Comparison of ENCODE assay signal across 8 cellular contexts in genomic region chr12:92146865-92147264, GRCh38. TPM values are rescaled to one million over a fixed set of nuclear protein-coding genes. Genes with fewer than 3 reads are reported as not detected.
DNase-seq lines count a peak whose midpoint lies in the region; ATAC-seq and TF ChIP-seq lines count a peak whose summit lies in the region.

No MANE protein-coding gene starts in this region.

- DNase-seq in stimulated activated naive CD8-positive, alpha-beta T cell treated with anti-CD3 and anti-CD28 coated beads, Interleukin-15, Interleukin-2, amounts not matched to agents 100 U/mL and 50 U/mL, for 24 hours, result no peak
- DNase-seq in astrocyte of the spinal cord (ENCODE audit: low read depth, low spot score) (no peak), NCI-H524 treated with DMSO at 0.1 percent for 48 hours (lab: John Stamatoyannopoulos, UW) (no peak), GM19238 (ENCODE audit: insufficient read length, low spot score) (no peak)

- H3K4me1 ChIP-seq in mesodermal cell (ENCODE audit: control insufficient read depth, insufficient read depth, low read length, poor library complexity, severe bottlenecking), result peaks cover 9% of the 10 kb centered on the region

- H3K9me3 ChIP-seq in mesodermal cell (ENCODE audit: control insufficient read depth, low read length), result no peaks in the 10 kb centered on the region

- H3K36me3 ChIP-seq in mesodermal cell (ENCODE audit: control insufficient read depth, insufficient read depth, low read length), result peaks cover 20% of the 10 kb centered on the region

- in situ Hi-C loops in astrocyte of the spinal cord (cut with HindIII; ENCODE audit: low sequenced_read_pairs), result no loop called here

- H3K4me3 ChIP-seq in astrocyte of the spinal cord (ENCODE audit: low read depth, low read length) (peak overlapping the region; percentile 71), mesodermal cell (ENCODE audit: extremely low read depth, insufficient read depth, low read length, poor library complexity, severe bottlenecking) (peak overlapping the region; percentile 96)

- no peak for ATAC-seq in stimulated activated naive CD8-positive, alpha-beta T cell treated with anti-CD3 and anti-CD28 coated beads, Interleukin-15, Interleukin-2, amounts not matched to agents 100 U/mL and 50 U/mL, for 24 hours
- ATAC-seq in GM21576 (IDR thresholded peaks at IDR 0.05; ENCODE audit: unreplicated experiment), result no peak
- ATAC-seq in HG03571 (IDR thresholded peaks at IDR 0.05; ENCODE audit: unreplicated experiment), result no peak

- H3K36me3 Mint-ChIP-seq in stimulated activated naive CD8-positive, alpha-beta T cell treated with anti-CD3 and anti-CD28 coated beads, Interleukin-15, Interleukin-2, amounts not matched to agents 100 ng/mL and 50 ng/mL, for 24 hours (ENCODE audit: low read depth), result peaks cover 46% of the 10 kb centered on the region

- no peak for TF ChIP-seq CTCF in astrocyte of the spinal cord (IDR thresholded peaks at IDR 0.05; ENCODE audit: low read depth, low read length)

- H3K9me3 Mint-ChIP-seq in stimulated activated naive CD8-positive, alpha-beta T cell treated with anti-CD3 and anti-CD28 coated beads, Interleukin-15, Interleukin-2, amounts not matched to agents 100 ng/mL and 50 ng/mL, for 24 hours, result no peaks in the 10 kb centered on the region

- peak overlapping the region; percentile 96 for H3K27ac Mint-ChIP-seq in stimulated activated naive CD8-positive, alpha-beta T cell treated with anti-CD3 and anti-CD28 coated beads, Interleukin-15, Interleukin-2, amounts not matched to agents 100 ng/mL and 50 ng/mL, for 24 hours

- peaks cover 31% of the 10 kb centered on the region for H3K4me1 Mint-ChIP-seq in stimulated activated naive CD8-positive, alpha-beta T cell treated with anti-CD3 and anti-CD28 coated beads, Interleukin-15, Interleukin-2, amounts not matched to agents 100 ng/mL and 50 ng/mL, for 24 hours (ENCODE audit: low read depth)

- H3K27ac ChIP-seq in mesodermal cell (ENCODE audit: low read depth, low read length, severe bottlenecking), result peak overlapping the region; percentile 85

- H3K4me3 Mint-ChIP-seq in stimulated activated naive CD8-positive, alpha-beta T cell treated with anti-CD3 and anti-CD28 coated beads, Interleukin-15, Interleukin-2, amounts not matched to agents 100 ng/mL and 50 ng/mL, for 24 hours, result peak overlapping the region; percentile 100

- 30% methylated on average over 2 of the region's 3 CpGs; no CpG with 5 or more reads in 1 of the 2 experiments for WGBS in mesodermal cell (ENCODE audit: insufficient coverage in 2 of 2), 2 experiments

- H3K27me3 Mint-ChIP-seq in stimulated activated naive CD8-positive, alpha-beta T cell treated with anti-CD3 and anti-CD28 coated beads, Interleukin-15, Interleukin-2, amounts not matched to agents 100 ng/mL and 50 ng/mL, for 24 hours, result no peaks in the 10 kb centered on the region

RNA-seq across cellular contexts. Expression of gene BTG1, which starts 1.2 kb away (rescaled TPM):
- 57.9 TPM for polyA plus RNA-seq in mesodermal cell (2013, experiment 1 of 2)
- 48.3 TPM for polyA plus RNA-seq in mesodermal cell (2013, experiment 2 of 2)
